1 cellular context compared by ENCODE assay signal in genomic region chrX:48631376-48632090, GRCh38.
A peak's percentile ranks its signal among the peaks of the same experiment; 100 is the strongest.
TF ChIP-seq lines count a peak whose summit lies in the region.

No MANE protein-coding gene starts in this region.

TF ChIP-seq in K562, 482 proteins besides CTCF, POLR2A, EP300 and RAD21 (continued from another document and continues in another):
- TF ChIP-seq HOMEZ (CRISPR knock-in tag; IDR thresholded peaks at IDR 0.05) (no peak), ZNF384 (IDR thresholded peaks at IDR 0.05; ENCODE audit: low read depth, low read length) (peak; percentile 100), STAG1 (CRISPR knock-in tag; IDR thresholded peaks at IDR 0.05; ENCODE audit: borderline replicate concordance) (peak; percentile 64; the same call in 1 of the 2 replicates), ZBTB33 (CRISPR knock-in tag; IDR thresholded peaks at IDR 0.05) (peak; percentile 68), TEAD4 (IDR thresholded peaks at IDR 0.05; ENCODE audit: low read length) (peak; percentile 40; the same call in 1 of the 2 replicates), TEAD4 (CRISPR knock-in tag; IDR thresholded peaks at IDR 0.05; ENCODE audit: borderline replicate concordance) (no peak), RBM14 (IDR thresholded peaks at IDR 0.05; ENCODE audit: borderline replicate concordance, insufficient read depth, low read depth, low read length) (no peak), ZNF785 (CRISPR knock-in tag; IDR thresholded peaks at IDR 0.05) (no peak), TBP (optimal IDR thresholded peaks at IDR 0.05; ENCODE audit: low read depth, low read length) (no peak), PHB (CRISPR knock-in tag; IDR thresholded peaks at IDR 0.05) (no peak), U2AF2 (optimal IDR thresholded peaks at IDR 0.05; ENCODE audit: low read depth, low read length) (no peak), ARNT (IDR thresholded peaks at IDR 0.05) (peak in 1 of 2 experiments; percentile 66; a peak in 1 of 4 replicates), CBX5 (IDR thresholded peaks at IDR 0.05; ENCODE audit: borderline replicate concordance, low read depth) (0 out of 2 replicates have a peak, but pooled peaks have one; percentile 44), SMAD4 (CRISPR knock-in tag; conservative IDR thresholded peaks at IDR 0.05) (0 out of 2 replicates have a peak, but pooled peaks have one; percentile 34), VEZF1 (CRISPR knock-in tag; IDR thresholded peaks at IDR 0.05) (peak; percentile 22; the same call in 1 of the 2 replicates), XRCC5 (IDR thresholded peaks at IDR 0.05; ENCODE audit: low read depth, low read length) (0 out of 2 replicates have a peak, but pooled peaks have one; percentile 68), FOXA3 (CRISPR knock-in tag; conservative IDR thresholded peaks at IDR 0.05 in 1 of 2, IDR thresholded peaks at IDR 0.05 in 1 of 2) (peak in 1 of 2 experiments; percentile 27; a peak in 1 of 4 replicates), ZNF586 (CRISPR knock-in tag; conservative IDR thresholded peaks at IDR 0.05) (no peak), ZNF133 (CRISPR knock-in tag; IDR thresholded peaks at IDR 0.05) (no peak), ID3 (CRISPR knock-in tag; IDR thresholded peaks at IDR 0.05) (no peak), ID3 (tag; IDR thresholded peaks at IDR 0.05) (0 out of 2 replicates have a peak, but pooled peaks have one; percentile 37), PML (IDR thresholded peaks at IDR 0.05; ENCODE audit: low read length) (no peak), ADNP (tag; IDR thresholded peaks at IDR 0.05) (peak; percentile 71), LCOR (CRISPR knock-in tag; IDR thresholded peaks at IDR 0.05) (0 out of 2 replicates have a peak, but pooled peaks have one; percentile 73), CC2D1A (IDR thresholded peaks at IDR 0.05) (peak; percentile 71; the same call in 1 of the 2 replicates), ZEB2 (IDR thresholded peaks at IDR 0.05) (no peak), ZFPM2 (CRISPR knock-in tag; IDR thresholded peaks at IDR 0.05) (no peak), ATF1 (CRISPR knock-in tag; IDR thresholded peaks at IDR 0.05) (no peak), ATF1 (tag; IDR thresholded peaks at IDR 0.05) (peak; percentile 41; the same call in 1 of the 2 replicates), ILK (tag; IDR thresholded peaks at IDR 0.05; ENCODE audit: borderline replicate concordance, low read depth) (no peak), TAF1 (IDR thresholded peaks at IDR 0.05; ENCODE audit: control insufficient read depth, extremely low read depth, insufficient read depth, low read length, severe bottlenecking) (no peak), BHLHE40 (IDR thresholded peaks at IDR 0.05; ENCODE audit: low read length) (peak; percentile 15; the same call in 1 of the 2 replicates), AFF4 (CRISPR knock-in tag; IDR thresholded peaks at IDR 0.05) (peak; percentile 59; the same call in 1 of the 2 replicates), MTA3 (IDR thresholded peaks at IDR 0.05; ENCODE audit: borderline replicate concordance) (peak; percentile 26; the same call in 1 of the 2 replicates), BRF2 (IDR thresholded peaks at IDR 0.05; ENCODE audit: borderline replicate concordance, insufficient read depth, insufficient read length) (no peak), CBX1 (IDR thresholded peaks at IDR 0.05; ENCODE audit: low read depth) (peak; percentile 24; the same call in 1 of the 2 replicates), CCAR2 (IDR thresholded peaks at IDR 0.05; ENCODE audit: low read depth, low read length) (no peak), KLF1 (tag; IDR thresholded peaks at IDR 0.05) (0 out of 2 replicates have a peak, but pooled peaks have one; percentile 28), HCFC1 (IDR thresholded peaks at IDR 0.05; ENCODE audit: low read depth, low read length) (0 out of 2 replicates have a peak, but pooled peaks have one; percentile 18), CTBP1 (IDR thresholded peaks at IDR 0.05; ENCODE audit: borderline replicate concordance) (peak; percentile 67; the same call in 1 of the 2 replicates), JUN (IDR thresholded peaks at IDR 0.05; ENCODE audit: borderline replicate concordance, low read depth, low read length) (no peak), JUN (CRISPR knock-in tag; IDR thresholded peaks at IDR 0.05; ENCODE audit: borderline replicate concordance) (no peak), ZNF696 (CRISPR knock-in tag; conservative IDR thresholded peaks at IDR 0.05) (no peak), CREM (IDR thresholded peaks at IDR 0.05; ENCODE audit: low read depth) (0 out of 2 replicates have a peak, but pooled peaks have one; percentile 33), GABPB1 (CRISPR knock-in tag; IDR thresholded peaks at IDR 0.05) (peak; percentile 46; the same call in 1 of the 2 replicates), SP1 (CRISPR knock-in tag; IDR thresholded peaks at IDR 0.05) (peak; percentile 69), ARID3A (IDR thresholded peaks at IDR 0.05; ENCODE audit: borderline replicate concordance, low read depth, low read length) (peak; percentile 71; the same call in 1 of the 2 replicates), ZNF766 (CRISPR knock-in tag; conservative IDR thresholded peaks at IDR 0.05) (peak; percentile 56; the same call in 1 of the 2 replicates), NEUROD1 (IDR thresholded peaks at IDR 0.05; ENCODE audit: borderline replicate concordance, low read depth, low read length, partially characterized antibody) (peak; percentile 91), CBX2 (IDR thresholded peaks at IDR 0.05; ENCODE audit: insufficient read depth, low read length, poor library complexity, severe bottlenecking) (no peak), ZBED1 (IDR thresholded peaks at IDR 0.05) (no peak), MAFF (IDR thresholded peaks at IDR 0.05; ENCODE audit: low read length) (no peak), PRDM10 (IDR thresholded peaks at IDR 0.05; ENCODE audit: partially characterized antibody) (peak; percentile 25)
